In genomic region chr2:20762945-20763683, GRCh38 we compare ENCODE assay signal across 14 cellular contexts.
"Had no signal": no experiment of that assay in that cellular context is flagged by ENCODE, and none has a peak within 500 bp of the region (broad histone marks: within the 10 kb centered on the region; RNA-seq: fewer than 3 reads in every experiment).

No MANE protein-coding gene starts in this region.

- DNase-seq: activated CD4-positive, alpha-beta T cell treated with anti-CD3 and anti-CD28 coated beads for 36 hours; activated CD8-positive, alpha-beta memory T cell treated with anti-CD3 and anti-CD28 coated beads, Interleukin-2, amount 50 U/mL, for 4 hours; activated CD8-positive, alpha-beta T cell treated with anti-CD3 and anti-CD28 coated beads for 36 hours; activated T-cell treated with anti-CD3 and anti-CD28 coated beads, Interleukin-2, amount 50 U/mL, for 72 hours; aorta; hypothalamus; pancreas; retina; transverse colon had no signal

- H3K4me1 ChIP-seq: breast epithelium, neural progenitor cell, pancreas, transverse colon had no signal

- H3K9me3 ChIP-seq: breast epithelium, pancreas, transverse colon had no signal

- H3K27ac ChIP-seq: breast epithelium, neural progenitor cell, pancreas, transverse colon had no signal

- H3K36me3 ChIP-seq: breast epithelium, neural progenitor cell, pancreas had no signal

- H2AFZ ChIP-seq: neural progenitor cell had no signal

- H3K4me3 ChIP-seq: breast epithelium, neural progenitor cell, pancreas, smooth muscle cell, transverse colon had no signal

- H3K9ac ChIP-seq: neural progenitor cell had no signal

- H3K27me3 ChIP-seq: breast epithelium, neural progenitor cell, pancreas, transverse colon had no signal

- H3K4me2 ChIP-seq: neural progenitor cell, smooth muscle cell had no signal

- ATAC-seq: activated CD4-positive, alpha-beta T cell treated with anti-CD3 and anti-CD28 coated beads for 36 hours; activated CD8-positive, alpha-beta T cell treated with anti-CD3 and anti-CD28 coated beads for 36 hours; activated T-cell treated with anti-CD3 and anti-CD28 coated beads, Interleukin-2, amount 50 U/mL, for 72 hours; esophagus mucosa; pancreas; stimulated activated memory B cell treated with anti-CD40 and anti-IgM and Interleukin-4, amounts not matched to agents 10 μg/mL and 1 μg/mL and 100 μg/mL, for 72 hours had no signal
